ENCODE assay signal across 10 cellular contexts in the genomic region with DNA sequence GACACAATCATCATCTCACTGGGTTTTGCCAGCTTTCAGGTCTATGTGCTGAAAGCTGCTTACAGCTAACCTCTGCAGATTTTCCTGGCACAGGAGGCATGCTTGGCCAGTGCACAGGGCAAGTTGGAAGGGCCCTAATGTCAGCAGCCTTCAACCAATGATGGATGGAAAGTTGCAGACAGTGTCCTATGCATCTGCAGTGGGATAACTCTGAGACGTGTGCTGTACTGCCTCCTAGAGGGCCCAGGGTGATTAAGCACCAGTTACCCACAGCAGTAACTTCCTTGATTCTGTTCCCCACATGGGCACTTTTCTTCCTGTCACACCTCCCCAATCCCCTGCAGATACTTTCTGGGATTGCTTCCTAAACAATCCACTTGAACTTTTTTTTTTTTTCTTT. TPM values are rescaled to one million over a fixed set of nuclear protein-coding genes. Genes with fewer than 3 reads are reported as not detected.
A peak's percentile ranks its signal among the peaks of the same experiment; 100 is the strongest.
DNase-seq lines count a peak whose midpoint lies in the region; ATAC-seq and TF ChIP-seq lines count a peak whose summit lies in the region.
"Had no signal": no experiment of that assay in that cellular context is flagged by ENCODE, and none has a peak within 500 bp of the region (broad histone marks: within the 10 kb centered on the region; RNA-seq: fewer than 3 reads in every experiment).

No MANE protein-coding gene starts in this region.

- no peak overlapping the region for H3K27ac ChIP-seq in HCT116 (ENCODE audit: low read depth, low read length)
- H3K27ac ChIP-seq: BLaER1 treated with 17β-estradiol and CSF1 and Interleukin-3, amounts not matched to agents 10 nM and 100 nM; neutrophil had no signal

- peak; percentile 20 to 70 (median 49); a peak in 5 of 6 replicates for TF ChIP-seq CTCF in HCT116 (IDR thresholded peaks at IDR 0.05 in 2 of 3, conservative IDR thresholded peaks at IDR 0.05 in 1 of 3; ENCODE audit: borderline replicate concordance in 1 of 3, insufficient read depth in 1 of 3, low read depth in 2 of 3, low read length in 2 of 3)

- H3K9me3 ChIP-seq in HCT116 (ENCODE audit: control insufficient read depth in 1 of 2, insufficient read depth in 1 of 2, low read depth in 1 of 2, low read length in 2 of 2), result no peaks in the 10 kb centered on the region
- H3K9me3 ChIP-seq: neutrophil had no signal

- DNase-seq in NCI-H510A treated with DMSO at 0.1 percent for 48 hours (lab: John Stamatoyannopoulos, UW), result peak; percentile 4
- no peak for DNase-seq in NCI-H510A (lab: John Stamatoyannopoulos, UW)
- no peak for DNase-seq in HCT116 (ENCODE audit: low read depth, low spot score)
- peak; percentile 52 for DNase-seq in iPS DF 19.7 (ENCODE audit: low read depth, low spot score)
- DNase-seq in globus pallidus (ENCODE audit: low spot score), result no peak
- DNase-seq in activated CD8-positive, alpha-beta memory T cell treated with anti-CD3 and anti-CD28 coated beads, Interleukin-2, amount 50 U/mL, for 4 hours, result no peak

- no TSS peak for BruUV-seq in HCT116 (replicated peaks; lab: Mats Ljungman, UMichigan)

- no peak for TF ChIP-seq POLR2A in HCT116 (IDR thresholded peaks at IDR 0.05; ENCODE audit: borderline replicate concordance, extremely low read depth, insufficient read depth, insufficient read length)

- H4K20me1 ChIP-seq in HCT116 (ENCODE audit: insufficient read depth), result no peaks in the 10 kb centered on the region
- H4K20me1 ChIP-seq: BLaER1 treated with 17β-estradiol and CSF1 and Interleukin-3, amounts not matched to agents 10 nM and 100 nM had no signal

- H3K4me2 ChIP-seq in HCT116 (ENCODE audit: low read length), result no peak overlapping the region
- H3K4me2 ChIP-seq: BLaER1 treated with 17β-estradiol and CSF1 and Interleukin-3, amounts not matched to agents 10 nM and 100 nM had no signal

- CTCF ChIA-PET in HCT116 (lab: Charles Lee), result no interaction called here

- intact Hi-C loops in HCT116 (cut with micrococcal nuclease), result no loop called here

- H3K4me3 ChIP-seq in HCT116 (replicated peaks in 1 of 2; ENCODE audit: low read depth in 1 of 2, low read length in 2 of 2), result no peak overlapping the region
- H3K4me3 ChIP-seq: BLaER1 treated with 17β-estradiol and CSF1 and Interleukin-3, amounts not matched to agents 10 nM and 100 nM had no signal

- H3K27me3 ChIP-seq in HCT116 (ENCODE audit: insufficient read depth, low read length), result no peaks in the 10 kb centered on the region
- H3K27me3 ChIP-seq: BLaER1 treated with 17β-estradiol and CSF1 and Interleukin-3, amounts not matched to agents 10 nM and 100 nM; neutrophil had no signal

- no peak overlapping the region for H3K9ac ChIP-seq in HCT116 (ENCODE audit: low read length)
- H3K9ac ChIP-seq: BLaER1 treated with 17β-estradiol and CSF1 and Interleukin-3, amounts not matched to agents 10 nM and 100 nM had no signal

- TF ChIP-seq RAD21 in HCT116 (IDR thresholded peaks at IDR 0.05; ENCODE audit: low read depth), result peak; percentile 51

- H2AFZ ChIP-seq in HCT116 (ENCODE audit: low read depth, low read length, poor library complexity, severe bottlenecking), result no peak overlapping the region

- H3K79me2 ChIP-seq in HCT116 (ENCODE audit: insufficient read depth, low read length), result no peaks in the 10 kb centered on the region

- ATAC-seq in HCT116 (peak; percentile 96), SK-N-SH treated with all-trans-retinoic acid at 6 μM for 48 hours (peak; percentile 63), HG03108 (IDR thresholded peaks at IDR 0.05; ENCODE audit: unreplicated experiment) (no peak)

- H3K4me1 ChIP-seq in HCT116 (ENCODE audit: control insufficient read depth in 1 of 2, insufficient read depth in 2 of 2, low read length in 2 of 2), result no peaks in the 10 kb centered on the region
- H3K4me1 ChIP-seq: BLaER1 treated with 17β-estradiol and CSF1 and Interleukin-3, amounts not matched to agents 10 nM and 100 nM had no signal

- H3K36me3 ChIP-seq in HCT116 (ENCODE audit: control insufficient read depth in 1 of 2, insufficient read depth in 2 of 2, low read length in 2 of 2), result no peaks in the 10 kb centered on the region
- H3K36me3 ChIP-seq: BLaER1 treated with 17β-estradiol and CSF1 and Interleukin-3, amounts not matched to agents 10 nM and 100 nM; neutrophil had no signal

- no peaks in the 10 kb centered on the region for H3K9me2 ChIP-seq in HCT116 (ENCODE audit: insufficient read depth)

- RAD21 ChIA-PET in HCT116 (lab: Charles Lee; ENCODE audit: low non-redundant PET in 1 of 2, low total read pairs in 2 of 2, uncharacterized antibody in 2 of 2, unreplicated experiment in 2 of 2), result no interaction called here

- POLR2A ChIA-PET in HCT116 (lab: Charles Lee), result no interaction called here

TF ChIP-seq in HCT116, 20 proteins besides CTCF, POLR2A, EP300 and RAD21:
- no peak for TF ChIP-seq ZFX (IDR thresholded peaks at IDR 0.05)
- no peak for TF ChIP-seq CEBPB (IDR thresholded peaks at IDR 0.05; ENCODE audit: low read depth)
- TF ChIP-seq POLR2AphosphoS5 (IDR thresholded peaks at IDR 0.05; ENCODE audit: low read depth, low read length), result no peak
- TF ChIP-seq TCF7L2 (IDR thresholded peaks at IDR 0.05; ENCODE audit: borderline replicate concordance, extremely low read depth, insufficient read depth, insufficient read length), result no peak
- TF ChIP-seq SP1 (IDR thresholded peaks at IDR 0.05; ENCODE audit: low read depth), result no peak
- no peak for TF ChIP-seq SIN3A (IDR thresholded peaks at IDR 0.05; ENCODE audit: low read depth)
- no peak for TF ChIP-seq SRF (IDR thresholded peaks at IDR 0.05; ENCODE audit: low read depth)
- TF ChIP-seq EZH2phosphoT487 (IDR thresholded peaks at IDR 0.05; ENCODE audit: borderline replicate concordance), result no peak
- TF ChIP-seq FOSL1 (IDR thresholded peaks at IDR 0.05; ENCODE audit: low read depth), result no peak
- TF ChIP-seq, protein P1, sequence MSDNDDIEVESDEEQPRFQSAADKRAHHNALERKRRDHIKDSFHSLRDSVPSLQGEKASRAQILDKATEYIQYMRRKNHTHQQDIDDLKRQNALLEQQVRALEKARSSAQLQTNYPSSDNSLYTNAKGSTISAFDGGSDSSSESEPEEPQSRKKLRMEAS (IDR thresholded peaks at IDR 0.05), result no peak
- no peak for TF ChIP-seq JUND (IDR thresholded peaks at IDR 0.05)

TF ChIP-seq in SK-N-SH treated with all-trans-retinoic acid at 6 μM for 48 hours, 23 proteins besides CTCF, POLR2A, EP300 and RAD21 (continues in another document):
- TF ChIP-seq TOX (CRISPR knock-in tag; IDR thresholded peaks at IDR 0.05; ENCODE audit: borderline replicate concordance) (no peak), ZFP30 (CRISPR knock-in tag; IDR thresholded peaks at IDR 0.05) (no peak), ISL1 (CRISPR knock-in tag; IDR thresholded peaks at IDR 0.05) (no peak), ZNF70 (CRISPR knock-in tag; IDR thresholded peaks at IDR 0.05) (no peak), TCF4 (CRISPR knock-in tag; IDR thresholded peaks at IDR 0.05; ENCODE audit: borderline replicate concordance) (no peak), ZNF565 (CRISPR knock-in tag; conservative IDR thresholded peaks at IDR 0.05; ENCODE audit: low read depth) (no peak), ZC3H10 (CRISPR knock-in tag; IDR thresholded peaks at IDR 0.05) (no peak), SNAI2 (CRISPR knock-in tag; IDR thresholded peaks at IDR 0.05) (no peak)
- TF ChIP-seq, protein P2, sequence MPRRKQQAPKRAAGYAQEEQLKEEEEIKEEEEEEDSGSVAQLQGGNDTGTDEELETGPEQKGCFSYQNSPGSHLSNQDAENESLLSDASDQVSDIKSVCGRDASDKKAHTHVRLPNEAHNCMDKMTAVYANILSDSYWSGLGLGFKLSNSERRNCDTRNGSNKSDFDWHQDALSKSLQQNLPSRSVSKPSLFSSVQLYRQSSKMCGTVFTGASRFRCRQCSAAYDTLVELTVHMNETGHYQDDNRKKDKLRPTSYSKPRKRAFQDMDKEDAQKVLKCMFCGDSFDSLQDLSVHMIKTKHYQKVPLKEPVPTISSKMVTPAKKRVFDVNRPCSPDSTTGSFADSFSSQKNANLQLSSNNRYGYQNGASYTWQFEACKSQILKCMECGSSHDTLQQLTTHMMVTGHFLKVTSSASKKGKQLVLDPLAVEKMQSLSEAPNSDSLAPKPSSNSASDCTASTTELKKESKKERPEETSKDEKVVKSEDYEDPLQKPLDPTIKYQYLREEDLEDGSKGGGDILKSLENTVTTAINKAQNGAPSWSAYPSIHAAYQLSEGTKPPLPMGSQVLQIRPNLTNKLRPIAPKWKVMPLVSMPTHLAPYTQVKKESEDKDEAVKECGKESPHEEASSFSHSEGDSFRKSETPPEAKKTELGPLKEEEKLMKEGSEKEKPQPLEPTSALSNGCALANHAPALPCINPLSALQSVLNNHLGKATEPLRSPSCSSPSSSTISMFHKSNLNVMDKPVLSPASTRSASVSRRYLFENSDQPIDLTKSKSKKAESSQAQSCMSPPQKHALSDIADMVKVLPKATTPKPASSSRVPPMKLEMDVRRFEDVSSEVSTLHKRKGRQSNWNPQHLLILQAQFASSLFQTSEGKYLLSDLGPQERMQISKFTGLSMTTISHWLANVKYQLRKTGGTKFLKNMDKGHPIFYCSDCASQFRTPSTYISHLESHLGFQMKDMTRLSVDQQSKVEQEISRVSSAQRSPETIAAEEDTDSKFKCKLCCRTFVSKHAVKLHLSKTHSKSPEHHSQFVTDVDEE (CRISPR knock-in tag; IDR thresholded peaks at IDR 0.05), result no peak
- TF ChIP-seq, protein P3, sequence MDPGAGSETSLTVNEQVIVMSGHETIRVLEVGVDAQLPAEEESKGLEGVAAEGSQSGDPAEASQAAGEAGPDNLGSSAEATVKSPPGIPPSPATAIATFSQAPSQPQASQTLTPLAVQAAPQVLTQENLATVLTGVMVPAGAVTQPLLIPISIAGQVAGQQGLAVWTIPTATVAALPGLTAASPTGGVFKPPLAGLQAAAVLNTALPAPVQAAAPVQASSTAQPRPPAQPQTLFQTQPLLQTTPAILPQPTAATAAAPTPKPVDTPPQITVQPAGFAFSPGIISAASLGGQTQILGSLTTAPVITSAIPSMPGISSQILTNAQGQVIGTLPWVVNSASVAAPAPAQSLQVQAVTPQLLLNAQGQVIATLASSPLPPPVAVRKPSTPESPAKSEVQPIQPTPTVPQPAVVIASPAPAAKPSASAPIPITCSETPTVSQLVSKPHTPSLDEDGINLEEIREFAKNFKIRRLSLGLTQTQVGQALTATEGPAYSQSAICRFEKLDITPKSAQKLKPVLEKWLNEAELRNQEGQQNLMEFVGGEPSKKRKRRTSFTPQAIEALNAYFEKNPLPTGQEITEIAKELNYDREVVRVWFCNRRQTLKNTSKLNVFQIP (CRISPR knock-in tag; IDR thresholded peaks at IDR 0.05; ENCODE audit: borderline replicate concordance, low read depth), result no peak

RNA-seq across cellular contexts. Expression of a gene that starts 38.6 kb away (rescaled TPM):
- 0.86 TPM for total RNA-seq in HCT116 (2021; ENCODE audit: unreplicated experiment)
- polyA plus RNA-seq in HCT116 (2012), result 0.27 and 0.99 TPM in 2 replicates

RNA-seq across cellular contexts. Expression of a gene that starts 50.2 kb away (rescaled TPM):
- total RNA-seq in HCT116 (2021; ENCODE audit: unreplicated experiment), result 37.1 TPM
- polyA plus RNA-seq in HCT116 (2012), result 20.1 and 25.3 TPM in 2 replicates

RNA-seq across cellular contexts. Expression of a gene that starts 50.5 kb away (rescaled TPM):
- 159 TPM for total RNA-seq in HCT116 (2021; ENCODE audit: unreplicated experiment)
- 85.0 and 93.2 TPM in 2 replicates for polyA plus RNA-seq in HCT116 (2012)

Comparison
In these comparisons a context has a peak if more than half of its experiments do, and no peak if none do; other contexts are left out.
1. DNase-seq: peak in NCI-H510A treated with DMSO at 0.1 percent for 48 hours (single experiment) and iPS DF 19.7 (single experiment); none in NCI-H510A (single experiment), HCT116 (single experiment), globus pallidus (single experiment) and activated CD8-positive, alpha-beta memory T cell treated with anti-CD3 and anti-CD28 coated beads, Interleukin-2, amount 50 U/mL, for 4 hours (single experiment).